In genomic region chr6:40674170-40674569, GRCh38 we compare ENCODE assay signal across 15 cellular contexts.
DNase-seq lines count a peak whose midpoint lies in the region; ATAC-seq, FAIRE-seq and TF ChIP-seq lines count a peak whose summit lies in the region.
"Had no signal": no experiment of that assay in that cellular context is flagged by ENCODE, and none has a peak within 500 bp of the region (broad histone marks: within the 10 kb centered on the region; RNA-seq: fewer than 3 reads in every experiment).

No MANE protein-coding gene starts in this region.

- no peaks in the 10 kb centered on the region for H3K4me1 ChIP-seq in small intestine (ENCODE audit: control insufficient read depth in 2 of 2, insufficient read depth in 1 of 2, low read depth in 1 of 2, low read length in 1 of 2)

- H3K36me3 ChIP-seq in small intestine (ENCODE audit: control insufficient read depth in 2 of 2, insufficient read depth in 2 of 2, low read length in 2 of 2) = no peaks in the 10 kb centered on the region

- no peak for TF ChIP-seq EP300 in Ishikawa (IDR thresholded peaks at IDR 0.05; ENCODE audit: borderline replicate concordance)

- no peaks in the 10 kb centered on the region for H3K9me3 ChIP-seq in small intestine (ENCODE audit: control insufficient read depth, low read depth)

- DNase-seq in NCI-H748 (lab: John Stamatoyannopoulos, UW; ENCODE audit: unreplicated experiment) (peak; percentile 68), NCI-H748 treated with DMSO at 0.1 percent for 48 hours (lab: John Stamatoyannopoulos, UW) (no peak), NCI-H69 (lab: John Stamatoyannopoulos, UW) (peak; percentile 81), small intestine (peak; percentile 16), islet precursor cell (no peak)
- DNase-seq: CD8-positive, alpha-beta T cell; H7; Karpas-422; MM.1S; NCI-H1436; NCI-H524 treated with DMSO at 0.1 percent for 48 hours; SIG-M5 had no signal

- no peak for TF ChIP-seq RAD21 in Ishikawa (IDR thresholded peaks at IDR 0.05; ENCODE audit: low read depth)

- peaks cover 0 to 4% of the 10 kb centered on the region in 2 donors for H3K27me3 ChIP-seq in small intestine (ENCODE audit: control insufficient read depth in 2 of 2, insufficient read depth in 2 of 2, low read length in 2 of 2)

- FAIRE-seq in small intestine (lab: Jason Lieb, UNC) = no peak

- no peak overlapping the region for H3K4me3 ChIP-seq in small intestine (ENCODE audit: low read depth in 1 of 2, low read length in 2 of 2)

- H3K27ac ChIP-seq in small intestine (ENCODE audit: low read depth in 1 of 2, low read length in 1 of 2) = no peak overlapping the region

- no peak for ATAC-seq in esophagus mucosa
- ATAC-seq: CD8-positive, alpha-beta T cell; Panc1 had no signal

- 77 to 87% (median 79%) methylated on average over 8 of the region's 8 CpGs for WGBS in small intestine, 3 donors

TF ChIP-seq in Ishikawa, 13 proteins besides CTCF, POLR2A, EP300 and RAD21:
- TF ChIP-seq MAX (IDR thresholded peaks at IDR 0.05) (no peak), TCF12 (IDR thresholded peaks at IDR 0.05; ENCODE audit: low read depth) (no peak), NFIC (IDR thresholded peaks at IDR 0.05) (0 out of 2 replicates have a peak, but pooled peaks have one; percentile 12), TEAD4 (IDR thresholded peaks at IDR 0.05) (no peak), REST (IDR thresholded peaks at IDR 0.05; ENCODE audit: low read depth) (no peak), ZBTB7A (IDR thresholded peaks at IDR 0.05; ENCODE audit: low read depth) (no peak)

Comparison
In these comparisons a context has a peak if more than half of its experiments do, and no peak if none do; other contexts are left out.
1. DNase-seq: peak in NCI-H748 (single experiment), NCI-H69 (single experiment) and small intestine (single experiment); none in NCI-H748 treated with DMSO at 0.1 percent for 48 hours (single experiment) and islet precursor cell (single experiment).